Comparison of ENCODE assay signal across 15 cellular contexts in the genomic region with DNA sequence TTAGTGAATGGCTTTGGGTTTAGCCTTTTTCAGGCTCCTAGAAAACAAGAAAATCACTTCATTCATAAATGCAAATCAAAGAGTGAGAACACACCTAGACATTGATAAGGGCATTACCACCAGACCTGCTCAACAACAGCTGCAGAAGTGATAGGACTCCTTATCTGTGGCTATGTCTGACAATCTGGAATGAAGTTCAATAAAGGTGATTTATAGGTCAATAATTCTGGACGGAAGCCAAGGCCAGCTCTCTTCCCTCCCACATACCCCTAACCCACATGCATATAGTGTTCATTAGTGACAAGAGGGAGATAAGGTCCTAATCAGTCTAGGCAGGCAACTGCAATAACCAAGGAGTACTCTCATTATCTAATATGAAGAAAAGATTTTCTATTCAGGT.
DNase-seq lines count a peak whose midpoint lies in the region; ATAC-seq, FAIRE-seq and TF ChIP-seq lines count a peak whose summit lies in the region.
"Had no signal": no experiment of that assay in that cellular context is flagged by ENCODE, and none has a peak within 500 bp of the region (broad histone marks: within the 10 kb centered on the region; RNA-seq: fewer than 3 reads in every experiment).

No MANE protein-coding gene starts in this region.

- H3K9me3 ChIP-seq in duodenal mucosa (ENCODE audit: control insufficient read depth in 1 of 2, low read length in 2 of 2) = no peaks in the 10 kb centered on the region
- H3K9me3 ChIP-seq in small intestine (ENCODE audit: control insufficient read depth, low read depth) = no peaks in the 10 kb centered on the region
- H3K9me3 ChIP-seq: thoracic aorta had no signal

- H3K4me1 Mint-ChIP-seq in activated CD4-positive, alpha-beta T cell treated with anti-CD3 and anti-CD28 coated beads for 36 hours = peaks cover 99% of the 10 kb centered on the region

- no peak for TF ChIP-seq CTCF in GM10266 (IDR thresholded peaks at IDR 0.05; ENCODE audit: control insufficient read depth, insufficient read depth, low read depth, missing control alignments)

- peaks cover 98% of the 10 kb centered on the region for H3K36me3 Mint-ChIP-seq in activated CD4-positive, alpha-beta T cell treated with anti-CD3 and anti-CD28 coated beads for 36 hours (ENCODE audit: low read depth)

- no peaks in the 10 kb centered on the region for H3K27me3 Mint-ChIP-seq in activated CD4-positive, alpha-beta T cell treated with anti-CD3 and anti-CD28 coated beads for 36 hours

- CTCF ChIA-PET in activated CD4-positive, alpha-beta T cell treated with anti-CD3 and anti-CD28 coated beads for 36 hours (lab: Charles Lee) = interaction anchor here (0.7 to 3.0 kb wide), 13 partner anchors 11 to 304 kb away, joined by 3 to 12 read pairs (median 5); no protein-coding TSS in a partner anchor

- DNase-seq in activated CD4-positive, alpha-beta T cell treated with anti-CD3 and anti-CD28 coated beads for 36 hours = no peak
- DNase-seq in activated CD4-positive, alpha-beta T cell treated with anti-CD3 and anti-CD28 coated beads for 48 hours = no peak
- peak; percentile 92 for DNase-seq in small intestine
- DNase-seq in GM10266 (ENCODE audit: extremely low spot score) = no peak
- no peak for DNase-seq in putamen (ENCODE audit: low spot score)
- DNase-seq: DMS153, H9, hippocampal formation, right cardiac atrium, SW 1271 had no signal

- H3K36me3 ChIP-seq in duodenal mucosa (ENCODE audit: control insufficient read depth in 1 of 2, insufficient read depth in 2 of 2, low read length in 2 of 2) (peaks cover 8 to 20% of the 10 kb centered on the region in 2 donors), small intestine (ENCODE audit: control insufficient read depth in 2 of 2, insufficient read depth in 2 of 2, low read length in 2 of 2) (peaks cover 0 to 2% of the 10 kb centered on the region in 2 donors)

- no peak for ATAC-seq in activated CD4-positive, alpha-beta T cell treated with anti-CD3 and anti-CD28 coated beads for 36 hours
- no peak for ATAC-seq in SK-N-SH treated with all-trans-retinoic acid at 6 μM for 48 hours
- no peak for ATAC-seq in GM21447 (IDR thresholded peaks at IDR 0.05; ENCODE audit: unreplicated experiment)
- ATAC-seq: right cardiac atrium had no signal

- H3K27me3 ChIP-seq in duodenal mucosa (ENCODE audit: control insufficient read depth in 1 of 2, insufficient read depth in 2 of 2, low read length in 2 of 2) (no peaks in the 10 kb centered on the region), small intestine (ENCODE audit: control insufficient read depth in 2 of 2, insufficient read depth in 2 of 2, low read length in 2 of 2) (no peaks in the 10 kb centered on the region)

- POLR2A ChIA-PET in activated CD4-positive, alpha-beta T cell treated with anti-CD3 and anti-CD28 coated beads for 36 hours (lab: Charles Lee) = interaction anchor here (1.4 to 1.8 kb wide), 2 partner anchors 185 to 187 kb away, joined by 4 to 5 read pairs; no protein-coding TSS in a partner anchor

- FAIRE-seq in small intestine (lab: Jason Lieb, UNC) = no peak

- WGBS in small intestine, 3 donors = 0 to 25% (median 11%) methylated on average over 1 of the region's 1 CpG

- no peak overlapping the region for H3K9ac ChIP-seq in duodenal mucosa (ENCODE audit: low read depth in 1 of 2, low read length in 2 of 2)

- no peak overlapping the region for H3K27ac ChIP-seq in duodenal mucosa (ENCODE audit: low read depth, low read length)
- peak overlapping the region; percentile 27 to 80 for H3K27ac ChIP-seq in small intestine (ENCODE audit: low read depth in 1 of 2, low read length in 1 of 2)
- H3K27ac ChIP-seq: epithelial cell of prostate, thoracic aorta had no signal

- H3K4me3 ChIP-seq in duodenal mucosa (ENCODE audit: low read depth in 1 of 2, low read length in 2 of 2) = peak overlapping the region; percentile 7 to 13
- H3K4me3 ChIP-seq in small intestine (ENCODE audit: low read depth in 1 of 2, low read length in 2 of 2) = no peak overlapping the region
- H3K4me3 ChIP-seq: thoracic aorta had no signal

- intact Hi-C loops in activated CD4-positive, alpha-beta T cell treated with anti-CD3 and anti-CD28 coated beads for 36 hours (cut with DNase I, micrococcal nuclease) = loop anchor here (2.0 kb wide), 2 partner anchors 79 to 105 kb away; no protein-coding TSS in a partner anchor

- peak overlapping the region; percentile 94 for H3K27ac Mint-ChIP-seq in activated CD4-positive, alpha-beta T cell treated with anti-CD3 and anti-CD28 coated beads for 36 hours

- H3K4me1 ChIP-seq in duodenal mucosa (ENCODE audit: control insufficient read depth in 1 of 2, insufficient read depth in 2 of 2, low read length in 2 of 2) (peaks cover 69 to 81% of the 10 kb centered on the region in 2 donors), small intestine (ENCODE audit: control insufficient read depth in 2 of 2, insufficient read depth in 1 of 2, low read depth in 1 of 2, low read length in 1 of 2) (peaks cover 10 to 29% of the 10 kb centered on the region in 2 donors)

- no peaks in the 10 kb centered on the region for H3K9me3 Mint-ChIP-seq in activated CD4-positive, alpha-beta T cell treated with anti-CD3 and anti-CD28 coated beads for 36 hours (ENCODE audit: low read depth)
- H3K9me3 Mint-ChIP-seq: H9 had no signal

- peak overlapping the region; percentile 72 for H3K4me3 Mint-ChIP-seq in activated CD4-positive, alpha-beta T cell treated with anti-CD3 and anti-CD28 coated beads for 36 hours
- H3K4me3 Mint-ChIP-seq: H9 had no signal

TF ChIP-seq in SK-N-SH treated with all-trans-retinoic acid at 6 μM for 48 hours, 23 proteins besides CTCF, POLR2A, EP300 and RAD21:
- TF ChIP-seq, protein P1, sequence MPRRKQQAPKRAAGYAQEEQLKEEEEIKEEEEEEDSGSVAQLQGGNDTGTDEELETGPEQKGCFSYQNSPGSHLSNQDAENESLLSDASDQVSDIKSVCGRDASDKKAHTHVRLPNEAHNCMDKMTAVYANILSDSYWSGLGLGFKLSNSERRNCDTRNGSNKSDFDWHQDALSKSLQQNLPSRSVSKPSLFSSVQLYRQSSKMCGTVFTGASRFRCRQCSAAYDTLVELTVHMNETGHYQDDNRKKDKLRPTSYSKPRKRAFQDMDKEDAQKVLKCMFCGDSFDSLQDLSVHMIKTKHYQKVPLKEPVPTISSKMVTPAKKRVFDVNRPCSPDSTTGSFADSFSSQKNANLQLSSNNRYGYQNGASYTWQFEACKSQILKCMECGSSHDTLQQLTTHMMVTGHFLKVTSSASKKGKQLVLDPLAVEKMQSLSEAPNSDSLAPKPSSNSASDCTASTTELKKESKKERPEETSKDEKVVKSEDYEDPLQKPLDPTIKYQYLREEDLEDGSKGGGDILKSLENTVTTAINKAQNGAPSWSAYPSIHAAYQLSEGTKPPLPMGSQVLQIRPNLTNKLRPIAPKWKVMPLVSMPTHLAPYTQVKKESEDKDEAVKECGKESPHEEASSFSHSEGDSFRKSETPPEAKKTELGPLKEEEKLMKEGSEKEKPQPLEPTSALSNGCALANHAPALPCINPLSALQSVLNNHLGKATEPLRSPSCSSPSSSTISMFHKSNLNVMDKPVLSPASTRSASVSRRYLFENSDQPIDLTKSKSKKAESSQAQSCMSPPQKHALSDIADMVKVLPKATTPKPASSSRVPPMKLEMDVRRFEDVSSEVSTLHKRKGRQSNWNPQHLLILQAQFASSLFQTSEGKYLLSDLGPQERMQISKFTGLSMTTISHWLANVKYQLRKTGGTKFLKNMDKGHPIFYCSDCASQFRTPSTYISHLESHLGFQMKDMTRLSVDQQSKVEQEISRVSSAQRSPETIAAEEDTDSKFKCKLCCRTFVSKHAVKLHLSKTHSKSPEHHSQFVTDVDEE (CRISPR knock-in tag; IDR thresholded peaks at IDR 0.05) = no peak
- 0 out of 2 replicates have a peak, but pooled peaks have one; percentile 9 for TF ChIP-seq TCF4 (CRISPR knock-in tag; IDR thresholded peaks at IDR 0.05; ENCODE audit: borderline replicate concordance)

Comparison
In these comparisons a context has a peak if more than half of its experiments do, and no peak if none do; other contexts are left out.
1. H3K4me3 ChIP-seq: peak in duodenal mucosa (2 of 2); none in small intestine (0 of 2).